Comparison of ENCODE assay signal across 9 cellular contexts in genomic region chr15:57031605-57032004, GRCh38.
A peak's percentile ranks its signal among the peaks of the same experiment; 100 is the strongest.
DNase-seq lines count a peak whose midpoint lies in the region; FAIRE-seq and TF ChIP-seq lines count a peak whose summit lies in the region.
"Had no signal": no experiment of that assay in that cellular context is flagged by ENCODE, and none has a peak within 500 bp of the region (broad histone marks: within the 10 kb centered on the region; RNA-seq: fewer than 3 reads in every experiment).

No MANE protein-coding gene starts in this region.

- H3K36me3 ChIP-seq in H1 (ENCODE audit: control insufficient read depth in 2 of 4, insufficient read depth in 4 of 4, low read length in 3 of 4): no peaks in the 10 kb centered on the region

- H2BK12ac ChIP-seq in H1 (ENCODE audit: low read depth, low read length): no peak overlapping the region

- no peaks in the 10 kb centered on the region for H3K23me2 ChIP-seq in H1 (ENCODE audit: low read depth, low read length)

- peak; percentile 63 for FAIRE-seq in H1 (lab: Jason Lieb, UNC)
- no peak for FAIRE-seq in GM19239 (lab: Jason Lieb, UNC)

- TF ChIP-seq EP300 in H1 (IDR thresholded peaks at IDR 0.05; ENCODE audit: borderline replicate concordance in 1 of 2, low read depth in 2 of 2, low read length in 2 of 2): no peak

- H2BK120ac ChIP-seq in H1 (replicated peaks; ENCODE audit: low read depth, low read length): no peak overlapping the region

- H2BK20ac ChIP-seq in H1 (ENCODE audit: low read length): no peak overlapping the region

- no peak overlapping the region for H2AK5ac ChIP-seq in H1 (ENCODE audit: low read depth, low read length)

- no peaks in the 10 kb centered on the region for H3K27me3 ChIP-seq in H1 (replicated peaks in 1 of 4; ENCODE audit: control insufficient read depth in 3 of 4, extremely low read depth in 1 of 4, insufficient read depth in 3 of 4, low read length in 3 of 4)

- DNase-seq in AG08396 (ENCODE audit: low spot score) (peak; percentile 14), KBM-7 (peak; percentile 37), H1 (ENCODE audit: low read depth in 1 of 2, low spot score in 2 of 2) (no peak), midbrain (lab: John Stamatoyannopoulos, UW) (peak; percentile 81), NCI-H2196 (lab: John Stamatoyannopoulos, UW; ENCODE audit: unreplicated experiment) (no peak), GM19239 (ENCODE audit: insufficient read length, low spot score) (no peak)
- no peak for DNase-seq in stimulated activated CD4-positive, alpha-beta T cell treated with anti-CD3 and anti-CD28 coated beads, Interleukin-12 subunit alpha, Interleukin-12 subunit beta, amount 100 ng/mL, for 4 hours
- no peak for DNase-seq in activated CD4-positive, CD25-positive, alpha-beta regulatory T cell (lab: John Stamatoyannopoulos, UW)
- DNase-seq: NCI-H2081 treated with DMSO at 0.1 percent for 48 hours had no signal

- H3K4me2 ChIP-seq in H1 (ENCODE audit: insufficient read depth in 1 of 2, low read depth in 2 of 2, low read length in 2 of 2): peak overlapping the region; percentile 18 to 22; a peak in 3 of 4 replicates

- H2AFZ ChIP-seq in H1 (ENCODE audit: low read length): no peak overlapping the region

- in situ Hi-C loops in KBM-7 (cut with MboI; ENCODE audit: low pct_unique_long_range_greater_than_20kb, low sequenced_read_pairs): no loop called here

- no peak overlapping the region for H3K27ac ChIP-seq in H1 (ENCODE audit: low read depth, low read length)

- H3K14ac ChIP-seq in H1 (ENCODE audit: insufficient read length): no peak overlapping the region

- no peak overlapping the region for H3K4me3 ChIP-seq in H1 (ENCODE audit: extremely low read depth in 1 of 4, insufficient read depth in 2 of 4, low read depth in 3 of 4, low read length in 4 of 4)

- no peak overlapping the region for H3K9ac ChIP-seq in H1 (replicated peaks in 1 of 4; ENCODE audit: extremely low read depth in 1 of 4, low read depth in 3 of 4, low read length in 3 of 4)

- H3K56ac ChIP-seq in H1 (replicated peaks; ENCODE audit: insufficient read length, low read depth, low read length): no peak overlapping the region

- H3K23ac ChIP-seq in H1 (ENCODE audit: insufficient read length): no peak overlapping the region

- H3K79me2 ChIP-seq in H1 (ENCODE audit: control insufficient read depth in 1 of 2, insufficient read depth in 2 of 2, low read length in 2 of 2): peaks cover 0 to 99% of the 10 kb centered on the region in 2 experiments; a peak in 3 of 4 replicates

- H2BK15ac ChIP-seq in H1 (ENCODE audit: low read length): no peak overlapping the region

- TF ChIP-seq CTCF in H1 (IDR thresholded peaks at IDR 0.05; ENCODE audit: control extremely low read depth in 1 of 3, insufficient read depth in 1 of 3, low read depth in 1 of 3, low read length in 3 of 3): no peak

- TF ChIP-seq POLR2A in H1 (IDR thresholded peaks at IDR 0.05; ENCODE audit: control extremely low read depth in 1 of 2, low read depth in 2 of 2, low read length in 2 of 2): no peak

- peaks cover 4 to 11% of the 10 kb centered on the region in 2 experiments for H4K20me1 ChIP-seq in H1 (replicated peaks in 1 of 2; ENCODE audit: control insufficient read depth in 1 of 2, insufficient read depth in 2 of 2, low read length in 2 of 2)

- CTCF ChIA-PET in H1 (lab: Charles Lee; ENCODE audit: partially characterized antibody): interaction anchor here (0.6 to 1.0 kb wide), 3 partner anchors 11 to 307 kb away, joined by 3 read pairs; no protein-coding TSS in a partner anchor

- H3K4me1 ChIP-seq in H1 (replicated peaks in 1 of 4; ENCODE audit: control insufficient read depth in 3 of 4, insufficient read depth in 4 of 4, low read length in 3 of 4): peaks cover 0 to 14% (median 8%) of the 10 kb centered on the region in 4 experiments; a peak in 5 of 7 replicates

- POLR2A ChIA-PET in H1 (lab: Charles Lee; ENCODE audit: partially characterized antibody): interaction anchor here (1.0 kb wide), 1 partner anchor 112 kb away, joined by 3 read pairs; no protein-coding TSS in a partner anchor

- H4K5ac ChIP-seq in H1 (ENCODE audit: insufficient read length, low read depth, low read length): no peak overlapping the region

- no peak overlapping the region for H3K18ac ChIP-seq in H1 (ENCODE audit: extremely low read depth, low read length)

- 60% methylated on average over 1 of the region's 1 CpG; no CpG with 5 or more reads in 1 of the 2 experiments for WGBS in H1 (ENCODE audit: extremely low coverage in 1 of 2, insufficient coverage in 1 of 2, insufficient read length in 1 of 2, insufficient replicate concordance in 2 of 2, low coverage in 1 of 2, low lambda C conversion rate in 2 of 2, missing lambda C conversion rate in 1 of 2), 2 experiments

- no peak overlapping the region for H4K8ac ChIP-seq in H1 (ENCODE audit: extremely low read depth, insufficient read depth, low read length)

- H3K9me3 ChIP-seq in H1 (ENCODE audit: insufficient read depth in 2 of 2, low read depth in 1 of 2, low read length in 1 of 2): no peaks in the 10 kb centered on the region

- H4K91ac ChIP-seq in H1 (replicated peaks; ENCODE audit: insufficient read length, low read length): no peak overlapping the region

- no peak overlapping the region for H3K4ac ChIP-seq in H1 (replicated peaks; ENCODE audit: insufficient read length, low read depth, low read length)

- H2BK5ac ChIP-seq in H1 (ENCODE audit: low read depth, low read length): no peak overlapping the region

- TF ChIP-seq RAD21 in H1 (IDR thresholded peaks at IDR 0.05 in 1 of 2, conservative IDR thresholded peaks at IDR 0.05 in 1 of 2; ENCODE audit: low read depth in 2 of 2, low read length in 2 of 2): no peak

- H3K79me1 ChIP-seq in H1 (ENCODE audit: low read depth, low read length): peaks cover 5% of the 10 kb centered on the region

TF ChIP-seq in H1, 55 proteins besides CTCF, POLR2A, EP300 and RAD21:
- TF ChIP-seq, protein P1, sequence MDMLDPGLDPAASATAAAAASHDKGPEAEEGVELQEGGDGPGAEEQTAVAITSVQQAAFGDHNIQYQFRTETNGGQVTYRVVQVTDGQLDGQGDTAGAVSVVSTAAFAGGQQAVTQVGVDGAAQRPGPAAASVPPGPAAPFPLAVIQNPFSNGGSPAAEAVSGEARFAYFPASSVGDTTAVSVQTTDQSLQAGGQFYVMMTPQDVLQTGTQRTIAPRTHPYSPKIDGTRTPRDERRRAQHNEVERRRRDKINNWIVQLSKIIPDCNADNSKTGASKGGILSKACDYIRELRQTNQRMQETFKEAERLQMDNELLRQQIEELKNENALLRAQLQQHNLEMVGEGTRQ (IDR thresholded peaks at IDR 0.05; ENCODE audit: low read length): peak; percentile 81
- TF ChIP-seq, protein P2, sequence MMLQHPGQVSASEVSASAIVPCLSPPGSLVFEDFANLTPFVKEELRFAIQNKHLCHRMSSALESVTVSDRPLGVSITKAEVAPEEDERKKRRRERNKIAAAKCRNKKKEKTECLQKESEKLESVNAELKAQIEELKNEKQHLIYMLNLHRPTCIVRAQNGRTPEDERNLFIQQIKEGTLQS (IDR thresholded peaks at IDR 0.05; ENCODE audit: insufficient read depth, low read depth, low read length): peak; percentile 57; the same call in 1 of the 2 replicates
- TF ChIP-seq SP4 (IDR thresholded peaks at IDR 0.05; ENCODE audit: low read length) (peak; percentile 88; the same call in 1 of the 2 replicates), CEBPB (IDR thresholded peaks at IDR 0.05; ENCODE audit: low read depth, low read length) (no peak)

Comparison
In these comparisons a context has a peak if more than half of its experiments do, and no peak if none do; other contexts are left out.
1. DNase-seq: peak in AG08396 (single experiment), KBM-7 (single experiment) and midbrain (single experiment); none in H1 (0 of 2), NCI-H2196 (single experiment), GM19239 (single experiment), stimulated activated CD4-positive, alpha-beta T cell treated with anti-CD3 and anti-CD28 coated beads, Interleukin-12 subunit alpha, Interleukin-12 subunit beta, amount 100 ng/mL, for 4 hours (single experiment) and activated CD4-positive, CD25-positive, alpha-beta regulatory T cell (0 of 4).